ENCODE assay signal across 1 cellular context in genomic region chr19:29715695-29716581, GRCh38.
TF ChIP-seq lines count a peak whose summit lies in the region.

No MANE protein-coding gene starts in this region.

TF ChIP-seq in SK-N-SH, 30 proteins besides CTCF, POLR2A, EP300 and RAD21 (continued from another document):
- TF ChIP-seq MAX (IDR thresholded peaks at IDR 0.05; ENCODE audit: low read depth): no peak
